ENCODE assay signal across 1 cellular context in genomic region chr1:233105225-233105624, GRCh38.
TF ChIP-seq lines count a peak whose summit lies in the region.

No MANE protein-coding gene starts in this region.

TF ChIP-seq in HepG2, 621 proteins besides CTCF, POLR2A, EP300 and RAD21:
- TF ChIP-seq CEBPB (IDR thresholded peaks at IDR 0.05; ENCODE audit: borderline replicate concordance, low read depth, low read length) (peak; percentile 13; the same call in 1 of the 2 replicates), HMGXB3 (CRISPR knock-in tag; IDR thresholded peaks at IDR 0.05; ENCODE audit: borderline replicate concordance) (no peak)
